Comparison of ENCODE assay signal across 8 cellular contexts in genomic region chr15:48645558-48646330, GRCh38. TPM values are rescaled to one million over a fixed set of nuclear protein-coding genes. Genes with fewer than 3 reads are reported as not detected.
A peak's percentile ranks its signal among the peaks of the same experiment; 100 is the strongest.
DNase-seq lines count a peak whose midpoint lies in the region; ATAC-seq and TF ChIP-seq lines count a peak whose summit lies in the region.

FBN1 (minus strand) TSS chr15:48645709; CDS start chr15:48644769, 940 bp downstream.

- H3K9me3 Mint-ChIP-seq in osteocyte (ENCODE audit: unreplicated experiment) = no peaks in the 10 kb centered on the region

- peak; percentile 13 to 20 for ATAC-seq in activated CD4-positive, CD25-positive, alpha-beta regulatory T cell treated with anti-CD3 and anti-CD28 coated beads, Interleukin-2, amount 50 U/mL, for 24 hours
- peak; percentile 44 for ATAC-seq in GM21786 (IDR thresholded peaks at IDR 0.05; ENCODE audit: unreplicated experiment)
- ATAC-seq in left cardiac atrium = peak; percentile 83 to 87

- peak within 1 kb of the TSS; percentile 88 for H3K4me3 Mint-ChIP-seq in osteocyte (ENCODE audit: unreplicated experiment)

- peaks cover 40% of the 10 kb centered on the region for H3K4me1 Mint-ChIP-seq in osteocyte (ENCODE audit: unreplicated experiment)

- no peaks in the 10 kb centered on the region for H3K27me3 Mint-ChIP-seq in osteocyte (ENCODE audit: unreplicated experiment)

- no peak for TF ChIP-seq CTCF in osteocyte (IDR thresholded peaks at IDR 0.05)

- intact Hi-C loops in left cardiac atrium (cut with DNase I) = loop anchor here (10.0 kb wide), 3 partner anchors 149 to 281 kb away; no protein-coding TSS in a partner anchor

- no peak for DNase-seq in activated CD4-positive, CD25-positive, alpha-beta regulatory T cell (lab: John Stamatoyannopoulos, UW)
- DNase-seq in Jurkat, Clone E6-1 (ENCODE audit: low read depth, low spot score) = peak; percentile 41
- peak; percentile 85 for DNase-seq in amniotic epithelial cell (ENCODE audit: low read depth)
- DNase-seq in left cardiac atrium = peak; percentile 81
- DNase-seq in osteocyte (ENCODE audit: extremely low spot score, unreplicated experiment) = peak; percentile 97
- no peak for DNase-seq in NCI-H1436 (lab: John Stamatoyannopoulos, UW)

- peaks cover 30% of the 10 kb centered on the region for H3K36me3 Mint-ChIP-seq in osteocyte (ENCODE audit: unreplicated experiment)

- peak within 1 kb of the TSS; percentile 89 for H3K27ac Mint-ChIP-seq in osteocyte (ENCODE audit: unreplicated experiment)

- H3K4me3 ChIP-seq in Jurkat, Clone E6-1 (ENCODE audit: low read length) = peak within 1 kb of the TSS; percentile 58

RNA-seq across cellular contexts. Expression of gene FBN1, which starts in this region (rescaled TPM):
- 2.3 TPM for polyA plus RNA-seq in Jurkat, Clone E6-1 (2012; ENCODE audit: insufficient read depth, insufficient read length)
- total RNA-seq in left cardiac atrium (100 to 1,000 TPM; 105 to 110 TPM), osteocyte (1,012 and 1,104 TPM in 2 replicates)

Comparison
In these comparisons a context has a peak if more than half of its experiments do, and no peak if none do; other contexts are left out.
1. ATAC-seq: peak in every context shown above with its lines; median percentile 85 in left cardiac atrium; 44 in GM21786; 16 in activated CD4-positive, CD25-positive, alpha-beta regulatory T cell treated with anti-CD3 and anti-CD28 coated beads, Interleukin-2, amount 50 U/mL, for 24 hours.
2. DNase-seq: peak in Jurkat, Clone E6-1 (single experiment), amniotic epithelial cell (single experiment), left cardiac atrium (single experiment) and osteocyte (single experiment); none in activated CD4-positive, CD25-positive, alpha-beta regulatory T cell (0 of 4) and NCI-H1436 (single experiment).